Comparison of ENCODE assay signal across 8 cellular contexts in genomic region chr6:77286541-77286940, GRCh38.
"Had no signal": no experiment of that assay in that cellular context is flagged by ENCODE, and none has a peak within 500 bp of the region (broad histone marks: within the 10 kb centered on the region; RNA-seq: fewer than 3 reads in every experiment).

No MANE protein-coding gene starts in this region.

- H3K27ac ChIP-seq: HL-60, KMS-11 had no signal

- ATAC-seq: GM23338 had no signal

- FAIRE-seq: H1, H54 had no signal

- H3K4me2 ChIP-seq: GM23338, KMS-11 had no signal

- H3K4me3 ChIP-seq: GM23338 had no signal

- H3K9ac ChIP-seq: KMS-11 had no signal

- H2AFZ ChIP-seq: GM23338 had no signal

- DNase-seq: H9, HCEC 1CT, KBM-7 had no signal
